10 cellular contexts compared by ENCODE assay signal in genomic region chr12:235967-236366, GRCh38. TPM values are rescaled to one million over a fixed set of nuclear protein-coding genes. Genes with fewer than 3 reads are reported as not detected.
A peak's percentile ranks its signal among the peaks of the same experiment; 100 is the strongest.
DNase-seq lines count a peak whose midpoint lies in the region; ATAC-seq and TF ChIP-seq lines count a peak whose summit lies in the region.
"Not testable (repeated sequence)": the region's sequence is repeated elsewhere in the genome, so short reads cannot be mapped to it uniquely, and the experiment has no call there.
"Had no signal": no experiment of that assay in that cellular context is flagged by ENCODE, and none has a peak within 500 bp of the region (broad histone marks: within the 10 kb centered on the region; RNA-seq: fewer than 3 reads in every experiment).

No MANE protein-coding gene starts in this region.

- not testable (repeated sequence) for DNase-seq in neural progenitor cell (ENCODE audit: low spot score)
- DNase-seq in posterior vena cava (ENCODE audit: low spot score) (peak; percentile 17), upper lobe of right lung (peak; percentile 3)

- not testable (repeated sequence) for H3K4me1 Mint-ChIP-seq in neural progenitor cell

- H3K27ac ChIP-seq in HEK293 (ENCODE audit: extremely low read depth, low read depth, low read length); neural progenitor cell; upper lobe of right lung: not testable (repeated sequence)
- peak overlapping the region; percentile 62 to 84 for H3K27ac ChIP-seq in liver (ENCODE audit: low read depth in 1 of 2, low read length in 2 of 2)

- 44% methylated on average over 4 of the region's 4 CpGs for WGBS in liver

- H3K27me3 Mint-ChIP-seq in neural progenitor cell (ENCODE audit: insufficient read depth, low read depth): peaks cover 31% of the 10 kb centered on the region

- not testable (repeated sequence) for H3K27ac Mint-ChIP-seq in neural progenitor cell

- not testable (repeated sequence) for H3K4me3 ChIP-seq in HEK293 (ENCODE audit: low read depth, low read length); neural progenitor cell; upper lobe of right lung
- H3K4me3 ChIP-seq in liver (ENCODE audit: low read depth in 1 of 3, low read length in 3 of 3): peak overlapping the region in 2 of 3 donors; percentile 49 to 55

- CTCF ChIA-PET in HEK293 (lab: Yijun Ruan, JAX): not testable (repeated sequence)

- H3F3A ChIP-seq in neural progenitor cell (ENCODE audit: low read depth): not testable (repeated sequence)

- not testable (repeated sequence) for H3K9ac ChIP-seq in liver (ENCODE audit: low read depth in 1 of 2, low read length in 2 of 2); neural progenitor cell

- intact Hi-C loops in posterior vena cava (cut with DNase I); upper lobe of right lung (cut with DNase I): not testable (repeated sequence)

- not testable (repeated sequence) for H3K27me3 ChIP-seq in liver (ENCODE audit: control insufficient read depth in 4 of 4, insufficient read depth in 4 of 4, low read length in 3 of 4); neural progenitor cell; upper lobe of right lung

- peak overlapping the region; percentile 8 for H3K4me3 Mint-ChIP-seq in neural progenitor cell

- H3K9me3 Mint-ChIP-seq in neural progenitor cell: peaks cover 26% of the 10 kb centered on the region

- H2AFZ ChIP-seq in neural progenitor cell (replicated peaks): not testable (repeated sequence)

- not testable (repeated sequence) for TF ChIP-seq CTCF in HEK293 (tag by site-specific recombination; IDR thresholded peaks at IDR 0.05); liver (IDR thresholded peaks at IDR 0.05; ENCODE audit: low read depth, low read length, missing input control); neural progenitor cell (IDR thresholded peaks at IDR 0.05); upper lobe of right lung (IDR thresholded peaks at IDR 0.05)

- not testable (repeated sequence) for H3K4me2 ChIP-seq in neural progenitor cell

- H3K9me3 ChIP-seq in HEK293 (ENCODE audit: control insufficient read depth, insufficient read depth, low read depth, low read length); liver (ENCODE audit: control insufficient read depth in 4 of 4, low read length in 3 of 4); neural progenitor cell (ENCODE audit: low read depth); upper lobe of right lung: not testable (repeated sequence)

- H4K20me1 ChIP-seq in neural progenitor cell (ENCODE audit: low read depth): not testable (repeated sequence)

- H3K79me2 ChIP-seq in neural progenitor cell (ENCODE audit: low read depth): not testable (repeated sequence)

- POLR2A ChIA-PET in HEK293 (lab: Yijun Ruan, JAX): not testable (repeated sequence)

- not testable (repeated sequence) for ATAC-seq in upper lobe of right lung

- not testable (repeated sequence) for TF ChIP-seq RAD21 in liver (IDR thresholded peaks at IDR 0.05)

- not testable (repeated sequence) for H3K36me3 Mint-ChIP-seq in neural progenitor cell

- H3K36me3 ChIP-seq in HEK293 (ENCODE audit: control insufficient read depth in 2 of 2, insufficient read depth in 1 of 2, low read length in 2 of 2); liver (ENCODE audit: control insufficient read depth in 4 of 4, insufficient read depth in 3 of 4, low read depth in 1 of 4, low read length in 3 of 4); neural progenitor cell; upper lobe of right lung: not testable (repeated sequence)

- not testable (repeated sequence) for H3K4me1 ChIP-seq in HEK293 (ENCODE audit: control insufficient read depth, insufficient read depth, low read length); neural progenitor cell; upper lobe of right lung
- H3K4me1 ChIP-seq in liver (ENCODE audit: control insufficient read depth in 4 of 4, insufficient read depth in 4 of 4, low read length in 3 of 4): peaks cover 0 to 40% (median 33%) of the 10 kb centered on the region in 4 donors

TF ChIP-seq in HEK293, 187 proteins besides CTCF, POLR2A, EP300 and RAD21:
- peak; percentile 66 for TF ChIP-seq SETDB1 (IDR thresholded peaks at IDR 0.05; ENCODE audit: insufficient read length, low read length)

TF ChIP-seq in liver, 16 proteins besides CTCF, POLR2A, EP300 and RAD21:
- TF ChIP-seq RXRA (IDR thresholded peaks at IDR 0.05): peak in 1 of 2 donors; percentile 59
- TF ChIP-seq HNF4G (IDR thresholded peaks at IDR 0.05): peak; percentile 21
- peak; percentile 74 to 84 for TF ChIP-seq HNF4A (conservative IDR thresholded peaks at IDR 0.05)
- TF ChIP-seq JUND (IDR thresholded peaks at IDR 0.05): peak in 1 of 2 donors; percentile 13
- peak; percentile 30 for TF ChIP-seq SP1 (IDR thresholded peaks at IDR 0.05)

RNA-seq across cellular contexts. Expression of gene SLC6A12, which starts 22.0 kb away (rescaled TPM):
- 10 to 100 TPM; 27.1 to 30.3 TPM for total RNA-seq in liver
- polyA plus RNA-seq in liver: 10 to 100 TPM; 18.2 to 19.3 TPM
- 0.12 TPM in 1 of 2 replicates, not detected in the other for total RNA-seq in neural progenitor cell (ENCODE audit: low replicate concordance)
- total RNA-seq in posterior vena cava: 1 to 10 TPM in 1 of 2 donors, under 1 TPM in 1; 1.00 to 1.0 TPM
- 11.1 TPM for total RNA-seq in upper lobe of right lung
- total RNA-seq: B cell; CD4-positive, alpha-beta T cell; CD8-positive, alpha-beta T cell had no signal
- polyA plus RNA-seq: BJ had no signal

RNA-seq across cellular contexts. Expression of gene SLC6A13, which starts 26.7 kb away (rescaled TPM):
- total RNA-seq in liver: 10 to 100 TPM in 1 of 2 donors, under 1 TPM in 1; 0.23 to 12.0 TPM
- 1 to 10 TPM; 5.4 to 9.5 TPM for polyA plus RNA-seq in liver
- total RNA-seq in neural progenitor cell (ENCODE audit: low replicate concordance): 0.31 TPM in 1 of 2 replicates, not detected in the other
- total RNA-seq in posterior vena cava: not detected
- total RNA-seq in upper lobe of right lung: 3.9 TPM
- total RNA-seq: A172; CD8-positive, alpha-beta T cell had no signal
- polyA plus RNA-seq: BJ had no signal
